8 cellular contexts compared by ENCODE assay signal in the genomic region with DNA sequence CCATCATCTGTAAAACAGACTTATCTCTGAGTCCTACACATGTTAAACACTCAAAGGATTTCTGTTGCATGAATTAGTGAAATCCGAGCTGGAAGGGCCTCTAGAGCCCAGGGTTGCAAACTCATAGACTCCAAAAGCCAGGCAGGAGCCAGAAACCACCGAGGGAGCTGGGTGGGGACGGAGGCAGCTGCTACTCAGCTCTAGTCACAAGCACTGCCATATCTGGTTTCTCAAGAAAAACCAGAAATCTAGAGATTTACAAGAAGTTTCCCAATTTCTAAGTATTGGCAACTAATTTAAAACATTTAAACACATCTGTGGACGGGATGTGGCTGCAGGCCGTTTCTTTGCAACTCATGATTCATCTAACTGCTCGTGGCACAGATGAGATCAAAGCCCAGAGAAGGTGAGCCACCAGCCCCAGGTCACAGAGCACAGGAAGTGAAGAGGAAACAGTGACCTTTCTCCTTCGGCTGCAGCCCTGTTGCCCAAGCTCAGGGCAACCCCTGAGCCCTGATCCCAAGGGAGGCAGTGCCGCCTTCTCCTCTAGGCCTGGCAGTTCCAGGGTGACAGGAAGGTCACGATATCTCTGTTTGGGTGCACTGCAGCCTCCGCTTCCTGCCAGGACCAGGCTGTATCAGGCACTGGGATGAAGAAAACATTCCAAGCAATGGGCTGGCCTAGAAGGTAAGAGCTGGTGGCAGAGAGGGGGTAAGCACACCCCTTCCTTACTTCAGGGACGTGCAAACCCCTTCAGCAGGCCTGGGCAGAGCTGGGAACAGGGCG. TPM values are rescaled to one million over a fixed set of nuclear protein-coding genes. Genes with fewer than 3 reads are reported as not detected.
DNase-seq lines count a peak whose midpoint lies in the region; ATAC-seq and TF ChIP-seq lines count a peak whose summit lies in the region.

No MANE protein-coding gene starts in this region.

- H3K9me3 Mint-ChIP-seq in activated CD8-positive, alpha-beta T cell treated with anti-CD3 and anti-CD28 coated beads for 36 hours: peaks cover 10% of the 10 kb centered on the region

- H3K4me1 Mint-ChIP-seq in activated CD8-positive, alpha-beta T cell treated with anti-CD3 and anti-CD28 coated beads for 36 hours (ENCODE audit: low read depth): peaks cover 85% of the 10 kb centered on the region

- peaks cover 8% of the 10 kb centered on the region for H3K9me3 ChIP-seq in KOPT-K1 (ENCODE audit: insufficient read depth, low read length, poor library complexity, severe bottlenecking)

- H3K4me3 Mint-ChIP-seq in activated CD8-positive, alpha-beta T cell treated with anti-CD3 and anti-CD28 coated beads for 36 hours: peak overlapping the region; percentile 85

- peak; percentile 94 for DNase-seq in activated CD8-positive, alpha-beta T cell treated with anti-CD3 and anti-CD28 coated beads for 36 hours
- DNase-seq in fibroblast of peridontal ligament (ENCODE audit: extremely low read depth) (peak; percentile 99), KBM-7 (no peak), NCI-H1417 treated with DMSO at 0.1 percent for 48 hours (lab: John Stamatoyannopoulos, UW) (no peak)
- peak; percentile 21 to 25 for DNase-seq in stimulated activated CD4-positive, alpha-beta T cell treated with anti-CD3 and anti-CD28 coated beads, Interleukin-1b, Interleukin-23, amount 100 ng/mL, for 4 hours (ENCODE audit: low read depth in 2 of 2)

- in situ Hi-C loops in KBM-7 (cut with MboI; ENCODE audit: low pct_unique_long_range_greater_than_20kb, low sequenced_read_pairs): no loop called here

- peak; percentile 57 for ATAC-seq in activated CD8-positive, alpha-beta T cell treated with anti-CD3 and anti-CD28 coated beads for 36 hours
- ATAC-seq in HG02885 (IDR thresholded peaks at IDR 0.05; ENCODE audit: poor library complexity, unreplicated experiment) (no peak), GM19351 (IDR thresholded peaks at IDR 0.05; ENCODE audit: unreplicated experiment) (no peak)

- H3K36me3 ChIP-seq in KOPT-K1 (ENCODE audit: insufficient read depth, low read length): no peaks in the 10 kb centered on the region

- TF ChIP-seq CTCF in activated CD8-positive, alpha-beta T cell treated with anti-CD3 and anti-CD28 coated beads for 36 hours (IDR thresholded peaks at IDR 0.05): no peak

- no peaks in the 10 kb centered on the region for H3K27me3 Mint-ChIP-seq in activated CD8-positive, alpha-beta T cell treated with anti-CD3 and anti-CD28 coated beads for 36 hours

- CTCF ChIA-PET in activated CD8-positive, alpha-beta T cell treated with anti-CD3 and anti-CD28 coated beads for 36 hours (lab: Charles Lee): interaction anchor here (0.9 to 6.8 kb wide), 5 partner anchors 13 to 57 kb away, joined by 3 to 55 read pairs (median 20); no protein-coding TSS in a partner anchor

- peaks cover 37% of the 10 kb centered on the region for H3K36me3 Mint-ChIP-seq in activated CD8-positive, alpha-beta T cell treated with anti-CD3 and anti-CD28 coated beads for 36 hours (ENCODE audit: low read depth)

- POLR2A ChIA-PET in activated CD8-positive, alpha-beta T cell treated with anti-CD3 and anti-CD28 coated beads for 36 hours (lab: Charles Lee): interaction anchor here (0.6 to 4.0 kb wide), 16 partner anchors 10 to 318 kb away, joined by 3 to 31 read pairs (median 4); partner anchors contain the start of gene SLC9A8

- intact Hi-C loops in activated CD8-positive, alpha-beta T cell treated with anti-CD3 and anti-CD28 coated beads for 36 hours (cut with micrococcal nuclease): no loop called here

- H3K27ac ChIP-seq in KOPT-K1 (ENCODE audit: low read depth, low read length, poor library complexity, severe bottlenecking): peak overlapping the region; percentile 97

- peak overlapping the region; percentile 96 for H3K27ac Mint-ChIP-seq in activated CD8-positive, alpha-beta T cell treated with anti-CD3 and anti-CD28 coated beads for 36 hours

RNA-seq across cellular contexts. Expression of gene PTGIS, which starts 26.4 kb away (rescaled TPM):
- 1 to 10 TPM; 1.5 to 1.6 TPM for total RNA-seq in activated CD8-positive, alpha-beta T cell treated with anti-CD3 and anti-CD28 coated beads for 36 hours

Comparison
In these comparisons a context has a peak if more than half of its experiments do, and no peak if none do; other contexts are left out.
1. DNase-seq: peak in activated CD8-positive, alpha-beta T cell treated with anti-CD3 and anti-CD28 coated beads for 36 hours (single experiment), fibroblast of peridontal ligament (single experiment) and stimulated activated CD4-positive, alpha-beta T cell treated with anti-CD3 and anti-CD28 coated beads, Interleukin-1b, Interleukin-23, amount 100 ng/mL, for 4 hours (2 of 2); none in KBM-7 (single experiment) and NCI-H1417 treated with DMSO at 0.1 percent for 48 hours (single experiment).